ENCODE assay signal across 23 cellular contexts in genomic region chr12:10082057-10082874, GRCh38. TPM values are rescaled to one million over a fixed set of nuclear protein-coding genes. Genes with fewer than 3 reads are reported as not detected.
A peak's percentile ranks its signal among the peaks of the same experiment; 100 is the strongest.
DNase-seq lines count a peak whose midpoint lies in the region; ATAC-seq and TF ChIP-seq lines count a peak whose summit lies in the region.
"Had no signal": no experiment of that assay in that cellular context is flagged by ENCODE, and none has a peak within 500 bp of the region (broad histone marks: within the 10 kb centered on the region; RNA-seq: fewer than 3 reads in every experiment).

No MANE protein-coding gene starts in this region.

- no peak for ATAC-seq in HG03521 (IDR thresholded peaks at IDR 0.05; ENCODE audit: unreplicated experiment)
- ATAC-seq in GM21576 (IDR thresholded peaks at IDR 0.05; ENCODE audit: unreplicated experiment): no peak
- ATAC-seq: activated CD4-positive, CD25-positive, alpha-beta regulatory T cell treated with anti-CD3 and anti-CD28 coated beads, Interleukin-2, amount 50 U/mL, for 24 hours; CD8-positive, alpha-beta T cell had no signal

- H3K4me1 Mint-ChIP-seq in endothelial cell (ENCODE audit: unreplicated experiment): peaks cover 10% of the 10 kb centered on the region
- H3K4me1 Mint-ChIP-seq: activated CD4-positive, alpha-beta memory T cell treated with anti-CD3 and anti-CD28 coated beads, Interleukin-2, amount 10 ng/mL, durations not matched to agents 7 days and 5 days; activated naive CD8-positive, alpha-beta T cell treated with anti-CD3 and anti-CD28 coated beads for 36 hours had no signal

- DNase-seq in DMS 273 (lab: John Stamatoyannopoulos, UW; ENCODE audit: unreplicated experiment) (peak; percentile 0), DMS 273 treated with DMSO at 0.1 percent for 48 hours (lab: John Stamatoyannopoulos, UW) (no peak), GDM1 (lab: John Stamatoyannopoulos, UW) (peak; percentile 45), NCI-H69 (lab: John Stamatoyannopoulos, UW) (peak; percentile 4), endothelial cell (ENCODE audit: low spot score) (no peak), NCI-H2227 treated with DMSO at 0.1 percent for 48 hours (lab: John Stamatoyannopoulos, UW) (no peak)
- DNase-seq: activated CD4-positive, alpha-beta memory T cell treated with anti-CD3 and anti-CD28 coated beads, Interleukin-2, amount 10 ng/mL, durations not matched to agents 7 days and 5 days; activated effector memory CD4-positive, alpha-beta T cell treated with Interleukin-2 at 50 U/mL for 16 hours; activated naive CD8-positive, alpha-beta T cell treated with anti-CD3 and anti-CD28 coated beads for 36 hours; activated T-cell treated with anti-CD3 and anti-CD28 coated beads for 4 hours; CD8-positive, alpha-beta T cell; DMS153; head of caudate nucleus; NCI-H1417; NCI-H510A treated with DMSO at 0.1 percent for 48 hours; transverse colon had no signal

- H3K27ac Mint-ChIP-seq in endothelial cell (ENCODE audit: unreplicated experiment): no peak overlapping the region
- H3K27ac Mint-ChIP-seq: activated CD4-positive, alpha-beta memory T cell treated with anti-CD3 and anti-CD28 coated beads, Interleukin-2, amount 10 ng/mL, durations not matched to agents 7 days and 5 days; activated naive CD8-positive, alpha-beta T cell treated with anti-CD3 and anti-CD28 coated beads for 36 hours; CD8-positive, alpha-beta T cell; T-helper 2 cell treated with Interferon-gamma antibody and Interleukin-4, amounts not matched to agents 5 μg/mL and 100 μg/mL, for 36 hours had no signal

- peaks cover 48% of the 10 kb centered on the region for H3K36me3 Mint-ChIP-seq in endothelial cell (ENCODE audit: low read depth, unreplicated experiment)

- peaks cover 3% of the 10 kb centered on the region for H3K27me3 Mint-ChIP-seq in endothelial cell (ENCODE audit: unreplicated experiment)

- peak overlapping the region; percentile 12 for H3K4me3 Mint-ChIP-seq in endothelial cell (ENCODE audit: unreplicated experiment)
- H3K4me3 Mint-ChIP-seq: activated CD4-positive, alpha-beta memory T cell treated with anti-CD3 and anti-CD28 coated beads, Interleukin-2, amount 10 ng/mL, durations not matched to agents 7 days and 5 days; activated naive CD8-positive, alpha-beta T cell treated with anti-CD3 and anti-CD28 coated beads for 36 hours; CD8-positive, alpha-beta T cell; T-helper 2 cell treated with Interferon-gamma antibody and Interleukin-4, amounts not matched to agents 5 μg/mL and 100 μg/mL, for 36 hours had no signal

- peaks cover 7% of the 10 kb centered on the region for H3K9me3 Mint-ChIP-seq in endothelial cell (ENCODE audit: unreplicated experiment)

- TF ChIP-seq CTCF in endothelial cell (IDR thresholded peaks at IDR 0.05; ENCODE audit: unreplicated experiment): no peak

RNA-seq across cellular contexts. Expression of gene CLEC1A, which starts 16.5 kb away (rescaled TPM):
- total RNA-seq in endothelial cell (ENCODE audit: unreplicated experiment): 29.3 TPM
- total RNA-seq: activated CD4-positive, alpha-beta memory T cell treated with anti-CD3 and anti-CD28 coated beads, Interleukin-2, amount 10 ng/mL, durations not matched to agents 7 days and 5 days; activated naive CD8-positive, alpha-beta T cell treated with anti-CD3 and anti-CD28 coated beads for 36 hours; astrocyte; CD8-positive, alpha-beta T cell; epithelial cell of proximal tubule had no signal

RNA-seq across cellular contexts. Expression of gene CLEC7A, which starts 47.7 kb away (rescaled TPM):
- not detected for total RNA-seq in endothelial cell (ENCODE audit: unreplicated experiment)
- total RNA-seq: activated CD4-positive, alpha-beta memory T cell treated with anti-CD3 and anti-CD28 coated beads, Interleukin-2, amount 10 ng/mL, durations not matched to agents 7 days and 5 days; activated naive CD8-positive, alpha-beta T cell treated with anti-CD3 and anti-CD28 coated beads for 36 hours; epithelial cell of proximal tubule had no signal

RNA-seq across cellular contexts. Expression of gene CLEC9A, which starts 51.8 kb away (rescaled TPM):
- not detected for total RNA-seq in endothelial cell (ENCODE audit: unreplicated experiment)
- total RNA-seq: activated CD4-positive, alpha-beta memory T cell treated with anti-CD3 and anti-CD28 coated beads, Interleukin-2, amount 10 ng/mL, durations not matched to agents 7 days and 5 days; activated naive CD8-positive, alpha-beta T cell treated with anti-CD3 and anti-CD28 coated beads for 36 hours; astrocyte; CD8-positive, alpha-beta T cell; epithelial cell of proximal tubule; skeletal muscle tissue had no signal

Comparison
In these comparisons a context has a peak if more than half of its experiments do, and no peak if none do; other contexts are left out.
1. DNase-seq: peak in DMS 273 (single experiment), GDM1 (single experiment) and NCI-H69 (single experiment); none in DMS 273 treated with DMSO at 0.1 percent for 48 hours (single experiment), endothelial cell (single experiment) and NCI-H2227 treated with DMSO at 0.1 percent for 48 hours (single experiment).